8 cellular contexts compared by ENCODE assay signal in genomic region chr10:20858292-20859124, GRCh38. TPM values are rescaled to one million over a fixed set of nuclear protein-coding genes. Genes with fewer than 3 reads are reported as not detected.
DNase-seq lines count a peak whose midpoint lies in the region; ATAC-seq and TF ChIP-seq lines count a peak whose summit lies in the region.

No MANE protein-coding gene starts in this region.

- no peak for DNase-seq in heart right ventricle
- no peak for DNase-seq in Right ventricle myocardium superior
- DNase-seq in NCI-H748 (lab: John Stamatoyannopoulos, UW; ENCODE audit: unreplicated experiment), result peak; percentile 43
- no peak for DNase-seq in epithelial cell of proximal tubule (ENCODE audit: low read depth)
- DNase-seq in retina, result peak; percentile 24
- DNase-seq in stimulated activated CD4-positive, alpha-beta T cell treated with anti-CD3 and anti-CD28 coated beads, Interleukin-1b, Interleukin-23, amount 100 ng/mL, for 48 hours, result no peak
- DNase-seq in colonic mucosa, result no peak

- peak in 8 of 9 donors; percentile 18 to 63 (median 49) for TF ChIP-seq CTCF in heart right ventricle (IDR thresholded peaks at IDR 0.05)
- TF ChIP-seq CTCF in epithelial cell of proximal tubule (conservative IDR thresholded peaks at IDR 0.05; ENCODE audit: low read depth, low read length), result peak; percentile 54
- TF ChIP-seq CTCF in colonic mucosa (IDR thresholded peaks at IDR 0.05), result no peak

- H3K9ac ChIP-seq in colonic mucosa (ENCODE audit: low read depth in 2 of 2, low read length in 2 of 2), result no peak overlapping the region

- ATAC-seq in heart right ventricle (no peak), Right ventricle myocardium superior (ENCODE audit: poor library complexity) (no peak), HG03432 (IDR thresholded peaks at IDR 0.05; ENCODE audit: unreplicated experiment) (no peak)

- no peak overlapping the region for H3K4me3 ChIP-seq in heart right ventricle
- H3K4me3 ChIP-seq in epithelial cell of proximal tubule (ENCODE audit: low read depth, low read length), result no peak overlapping the region
- no peak overlapping the region for H3K4me3 ChIP-seq in colonic mucosa

- H3K27ac ChIP-seq in heart right ventricle (no peak overlapping the region), colonic mucosa (no peak overlapping the region)

- H3K4me1 ChIP-seq in heart right ventricle, result peaks cover 0 to 32% (median 0%) of the 10 kb centered on the region in 9 donors
- no peaks in the 10 kb centered on the region for H3K4me1 ChIP-seq in colonic mucosa

- intact Hi-C loops in heart right ventricle (cut with DNase I), result loop anchor here in 5 of 10 donors (5.0 to 10.0 kb wide), 3 partner anchors 406 to 1444 kb away; no protein-coding TSS in a partner anchor
- intact Hi-C loops in Right ventricle myocardium superior (cut with DNase I), result no loop called here
- intact Hi-C loops in colonic mucosa (cut with DNase I), result loop anchor here (10.0 kb wide), 1 partner anchor 406 kb away; no protein-coding TSS in a partner anchor

- H3K9me3 ChIP-seq in heart right ventricle, result no peaks in the 10 kb centered on the region
- no peaks in the 10 kb centered on the region for H3K9me3 ChIP-seq in colonic mucosa

- 11 to 21% methylated on average over 2 of the region's 2 CpGs for WGBS in heart right ventricle, 2 donors

- peaks cover 0 to 82% (median 5%) of the 10 kb centered on the region in 9 donors for H3K36me3 ChIP-seq in heart right ventricle
- no peaks in the 10 kb centered on the region for H3K36me3 ChIP-seq in colonic mucosa

- H3K27me3 ChIP-seq in heart right ventricle, result no peaks in the 10 kb centered on the region
- no peaks in the 10 kb centered on the region for H3K27me3 ChIP-seq in colonic mucosa

RNA-seq across cellular contexts. Expression of gene NEBL, which starts 38.6 kb away (rescaled TPM):
- total RNA-seq in heart right ventricle, result 100 to 1,000 TPM; 609 to 899 (median 752) TPM
- 100 to 1,000 TPM; 113 to 680 TPM for polyA plus RNA-seq in heart right ventricle
- 623 TPM for total RNA-seq in Right ventricle myocardium superior
- 0.65 and 4.6 TPM in 2 replicates for total RNA-seq in epithelial cell of proximal tubule
- 10 to 100 TPM; 14.1 to 26.6 TPM for total RNA-seq in colonic mucosa

Comparison
In these comparisons a context has a peak if more than half of its experiments do, and no peak if none do; other contexts are left out.
1. DNase-seq: peak in NCI-H748 (single experiment) and retina (single experiment); none in heart right ventricle (0 of 2), Right ventricle myocardium superior (single experiment), epithelial cell of proximal tubule (single experiment), stimulated activated CD4-positive, alpha-beta T cell treated with anti-CD3 and anti-CD28 coated beads, Interleukin-1b, Interleukin-23, amount 100 ng/mL, for 48 hours (single experiment) and colonic mucosa (single experiment).
2. RNA of gene NEBL, which starts 38.6 kb away (total RNA-seq): 609 to 899 TPM in heart right ventricle and 623 TPM in Right ventricle myocardium superior (single experiment); 14.1 to 26.6 TPM in colonic mucosa and 0.65 to 4.6 TPM in epithelial cell of proximal tubule; every median in the first group is over 10 times any median in the second.